In genomic region chr10:116627386-116627933, GRCh38 we compare ENCODE assay signal across 11 cellular contexts. TPM values are rescaled to one million over a fixed set of nuclear protein-coding genes. Genes with fewer than 3 reads are reported as not detected.
DNase-seq lines count a peak whose midpoint lies in the region; ATAC-seq and TF ChIP-seq lines count a peak whose summit lies in the region.
"Had no signal": no experiment of that assay in that cellular context is flagged by ENCODE, and none has a peak within 500 bp of the region (broad histone marks: within the 10 kb centered on the region; RNA-seq: fewer than 3 reads in every experiment).

No MANE protein-coding gene starts in this region.

- in situ Hi-C loops in astrocyte of the cerebellum (cut with HindIII; ENCODE audit: low sequenced_read_pairs): no loop called here

- peak; percentile 13 for ATAC-seq in stimulated activated memory B cell treated with anti-CD40 and anti-IgM and Interleukin-4, amounts not matched to agents 10 μg/mL and 1 μg/mL and 100 μg/mL, for 72 hours
- no peak for ATAC-seq in HG02973 (IDR thresholded peaks at IDR 0.05; ENCODE audit: unreplicated experiment)
- ATAC-seq: activated CD4-positive, CD25-positive, alpha-beta regulatory T cell treated with anti-CD3 and anti-CD28 coated beads, Interleukin-2, amount 50 U/mL, for 24 hours had no signal

- H3K27me3 Mint-ChIP-seq in stimulated activated memory B cell treated with anti-CD40 and anti-IgM and Interleukin-4, amounts not matched to agents 10 μg/mL and 1 μg/mL and 100 μg/mL, for 72 hours: peaks cover 4% of the 10 kb centered on the region

- H3K9me3 Mint-ChIP-seq in stimulated activated memory B cell treated with anti-CD40 and anti-IgM and Interleukin-4, amounts not matched to agents 10 μg/mL and 1 μg/mL and 100 μg/mL, for 72 hours: no peaks in the 10 kb centered on the region

- H3K4me3 Mint-ChIP-seq in stimulated activated memory B cell treated with anti-CD40 and anti-IgM and Interleukin-4, amounts not matched to agents 10 μg/mL and 1 μg/mL and 100 μg/mL, for 72 hours: no peak overlapping the region
- H3K4me3 Mint-ChIP-seq: IgD-negative memory B cell had no signal

- H3K4me1 Mint-ChIP-seq in stimulated activated memory B cell treated with anti-CD40 and anti-IgM and Interleukin-4, amounts not matched to agents 10 μg/mL and 1 μg/mL and 100 μg/mL, for 72 hours: no peaks in the 10 kb centered on the region
- H3K4me1 Mint-ChIP-seq: IgD-negative memory B cell had no signal

- no peak overlapping the region for H3K27ac Mint-ChIP-seq in stimulated activated memory B cell treated with anti-CD40 and anti-IgM and Interleukin-4, amounts not matched to agents 10 μg/mL and 1 μg/mL and 100 μg/mL, for 72 hours

- no peaks in the 10 kb centered on the region for H3K36me3 ChIP-seq in H7 (replicated peaks; ENCODE audit: control insufficient read depth, insufficient read depth, low read length)

- H3K36me3 Mint-ChIP-seq in stimulated activated memory B cell treated with anti-CD40 and anti-IgM and Interleukin-4, amounts not matched to agents 10 μg/mL and 1 μg/mL and 100 μg/mL, for 72 hours: no peaks in the 10 kb centered on the region
- H3K36me3 Mint-ChIP-seq: IgD-negative memory B cell had no signal

- H3K4me3 ChIP-seq in H7 (ENCODE audit: insufficient read depth, low read depth, low read length) (peak overlapping the region; percentile 51), astrocyte of the cerebellum (ENCODE audit: low read depth, low read length) (no peak overlapping the region), iPS-18c (ENCODE audit: insufficient read depth, low read depth, low read length) (peak overlapping the region; percentile 66)

- peaks cover 2% of the 10 kb centered on the region for H3K9me3 ChIP-seq in iPS-18c (ENCODE audit: control insufficient read depth, insufficient read depth, low read length)

- H3K27me3 ChIP-seq in H7 (ENCODE audit: control insufficient read depth, insufficient read depth, low read length): peaks cover 3% of the 10 kb centered on the region; the same call in 1 of the 2 replicates

- peak; percentile 19 for TF ChIP-seq CTCF in astrocyte of the cerebellum (IDR thresholded peaks at IDR 0.05; ENCODE audit: low read depth, low read length, missing control alignments)

- DNase-seq in H7 (peak; percentile 93), astrocyte of the cerebellum (ENCODE audit: low read depth) (no peak), NCI-H2171 treated with DMSO at 0.1 percent for 48 hours (lab: John Stamatoyannopoulos, UW) (no peak), 8988T (no peak), midbrain (lab: John Stamatoyannopoulos, UW) (no peak)
- DNase-seq: stimulated activated CD4-positive, alpha-beta T cell treated with anti-CD3 and anti-CD28 coated beads, Interleukin-4, amount 100 ng/mL, for 4 hours had no signal

RNA-seq across cellular contexts. Expression of gene PNLIPRP2, which starts 6.7 kb away (rescaled TPM):
- total RNA-seq in H7 (2014; rRNA removed; shearing (Covaris generic)): not detected in 2 replicates

RNA-seq across cellular contexts. Expression of gene PNLIPRP1, which starts 36.7 kb away (rescaled TPM):
- total RNA-seq in H7 (2014; rRNA removed; shearing (Covaris generic)): not detected in 2 replicates
